ENCODE assay signal across 8 cellular contexts in the genomic region with DNA sequence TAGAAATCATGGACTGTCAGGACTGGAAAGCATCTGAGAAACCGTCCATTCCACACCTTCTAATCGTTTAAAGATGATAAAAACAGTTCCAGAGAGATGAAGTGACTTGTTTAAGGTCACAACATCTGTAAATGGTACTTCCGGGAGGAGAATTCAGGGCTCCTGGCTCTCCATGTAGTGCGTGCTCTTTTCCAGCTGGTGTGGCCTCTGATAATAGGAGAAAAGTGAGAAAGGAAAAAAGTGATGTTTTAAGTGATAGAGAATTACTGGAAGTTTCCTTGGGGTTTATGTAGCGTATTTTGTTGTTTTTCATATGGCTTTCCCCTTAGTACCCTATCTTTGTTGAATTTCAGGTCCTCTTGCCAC. TPM values are rescaled to one million over a fixed set of nuclear protein-coding genes. Genes with fewer than 3 reads are reported as not detected.
DNase-seq lines count a peak whose midpoint lies in the region; ATAC-seq and TF ChIP-seq lines count a peak whose summit lies in the region.

No MANE protein-coding gene starts in this region.

- H3K4me3 ChIP-seq in iPS-18c (ENCODE audit: insufficient read depth, low read depth, low read length), result peak overlapping the region; percentile 73
- H3K4me3 ChIP-seq in suprapubic skin, result peak overlapping the region; percentile 93

- peaks cover 40% of the 10 kb centered on the region for H3K4me1 Mint-ChIP-seq in activated CD8-positive, alpha-beta T cell treated with anti-CD3 and anti-CD28 coated beads, Interleukin-2, amount 10 ng/mL, durations not matched to agents 7 days and 5 days (ENCODE audit: low read depth)

- DNase-seq in NCI-H2227 (lab: John Stamatoyannopoulos, UW; ENCODE audit: unreplicated experiment) (peak; percentile 17), NCI-H2227 treated with DMSO at 0.1 percent for 48 hours (lab: John Stamatoyannopoulos, UW) (no peak), suprapubic skin (ENCODE audit: low spot score in 2 of 2) (no peak), GM13977 (ENCODE audit: low spot score) (no peak)
- no peak for DNase-seq in activated CD8-positive, alpha-beta T cell treated with anti-CD3 and anti-CD28 coated beads, Interleukin-2, amount 10 ng/mL, durations not matched to agents 7 days and 5 days
- DNase-seq in stimulated activated CD4-positive, alpha-beta T cell treated with anti-CD3 and anti-CD28 coated beads, Interleukin-1b, Interleukin-23, amount 100 ng/mL, for 48 hours, result no peak

- H3K9me3 ChIP-seq in iPS-18c (ENCODE audit: control insufficient read depth, insufficient read depth, low read length) (no peaks in the 10 kb centered on the region), suprapubic skin (no peaks in the 10 kb centered on the region)

- WGBS in suprapubic skin, result 5% methylated on average over 5 of the region's 5 CpGs

- peak overlapping the region; percentile 100 for H3K4me3 Mint-ChIP-seq in activated CD8-positive, alpha-beta T cell treated with anti-CD3 and anti-CD28 coated beads, Interleukin-2, amount 10 ng/mL, durations not matched to agents 7 days and 5 days

- no peaks in the 10 kb centered on the region for H3K27me3 ChIP-seq in suprapubic skin

- in situ Hi-C loops in GM13977 (cut with MboI; ENCODE audit: low pct_unique_long_range_greater_than_20kb, low sequenced_read_pairs, unreplicated experiment), result no loop called here

- no peaks in the 10 kb centered on the region for H3K27me3 Mint-ChIP-seq in activated CD8-positive, alpha-beta T cell treated with anti-CD3 and anti-CD28 coated beads, Interleukin-2, amount 10 ng/mL, durations not matched to agents 7 days and 5 days (ENCODE audit: low read depth)

- POLR2A ChIA-PET in activated CD8-positive, alpha-beta T cell treated with anti-CD3 and anti-CD28 coated beads, Interleukin-2, amount 10 ng/mL, durations not matched to agents 7 days and 5 days (lab: Charles Lee), result interaction anchor here (0.5 to 1.5 kb wide), 2 partner anchors 9 to 14 kb away, joined by 3 to 9 read pairs; partner anchors contain the start of gene TGFBRAP1

- H3K27ac Mint-ChIP-seq in activated CD8-positive, alpha-beta T cell treated with anti-CD3 and anti-CD28 coated beads, Interleukin-2, amount 10 ng/mL, durations not matched to agents 7 days and 5 days, result peak overlapping the region; percentile 100

- peaks cover 26% of the 10 kb centered on the region for H3K36me3 Mint-ChIP-seq in activated CD8-positive, alpha-beta T cell treated with anti-CD3 and anti-CD28 coated beads, Interleukin-2, amount 10 ng/mL, durations not matched to agents 7 days and 5 days (ENCODE audit: low read depth)

- peaks cover 25% of the 10 kb centered on the region for H3K4me1 ChIP-seq in suprapubic skin

- peak; percentile 5 for ATAC-seq in HG03025 (IDR thresholded peaks at IDR 0.05; ENCODE audit: low FRiP score, unreplicated experiment)
- peak; percentile 13 for ATAC-seq in activated CD8-positive, alpha-beta T cell treated with anti-CD3 and anti-CD28 coated beads, Interleukin-2, amount 10 ng/mL, durations not matched to agents 7 days and 5 days

- H3K36me3 ChIP-seq in suprapubic skin, result peaks cover 29% of the 10 kb centered on the region

- no peak for TF ChIP-seq CTCF in suprapubic skin (IDR thresholded peaks at IDR 0.05)
- TF ChIP-seq CTCF in GM13977 (IDR thresholded peaks at IDR 0.05; ENCODE audit: extremely low read depth, insufficient read depth, missing control alignments), result no peak

- no peak for TF ChIP-seq EP300 in suprapubic skin (IDR thresholded peaks at IDR 0.05)

- H3K27ac ChIP-seq in suprapubic skin, result peak overlapping the region; percentile 93

- no peaks in the 10 kb centered on the region for H3K9me3 Mint-ChIP-seq in activated CD8-positive, alpha-beta T cell treated with anti-CD3 and anti-CD28 coated beads, Interleukin-2, amount 10 ng/mL, durations not matched to agents 7 days and 5 days (ENCODE audit: insufficient read depth)

- CTCF ChIA-PET in activated CD8-positive, alpha-beta T cell treated with anti-CD3 and anti-CD28 coated beads, Interleukin-2, amount 10 ng/mL, durations not matched to agents 7 days and 5 days (lab: Charles Lee), result interaction anchor here (0.9 to 2.0 kb wide), 3 partner anchors 9 to 31 kb away, joined by 3 to 9 read pairs (median 6); no protein-coding TSS in a partner anchor

- no peak for TF ChIP-seq POLR2A in suprapubic skin (IDR thresholded peaks at IDR 0.05)

RNA-seq across cellular contexts. Expression of gene C2orf49, which starts 0.7 kb away (rescaled TPM):
- 10 to 100 TPM; 19.6 to 19.8 TPM for total RNA-seq in activated CD8-positive, alpha-beta T cell treated with anti-CD3 and anti-CD28 coated beads, Interleukin-2, amount 10 ng/mL, durations not matched to agents 7 days and 5 days
- 10 to 100 TPM; 17.5 to 33.6 (median 27.8) TPM for total RNA-seq in suprapubic skin

RNA-seq across cellular contexts. Expression of gene TGFBRAP1, which starts 8.5 kb away (rescaled TPM):
- total RNA-seq in activated CD8-positive, alpha-beta T cell treated with anti-CD3 and anti-CD28 coated beads, Interleukin-2, amount 10 ng/mL, durations not matched to agents 7 days and 5 days, result 10 to 100 TPM; 16.4 to 16.6 TPM
- 10 to 100 TPM; 31.0 to 38.1 (median 36.9) TPM for total RNA-seq in suprapubic skin
